Comparison of ENCODE assay signal across 15 cellular contexts in the genomic region with DNA sequence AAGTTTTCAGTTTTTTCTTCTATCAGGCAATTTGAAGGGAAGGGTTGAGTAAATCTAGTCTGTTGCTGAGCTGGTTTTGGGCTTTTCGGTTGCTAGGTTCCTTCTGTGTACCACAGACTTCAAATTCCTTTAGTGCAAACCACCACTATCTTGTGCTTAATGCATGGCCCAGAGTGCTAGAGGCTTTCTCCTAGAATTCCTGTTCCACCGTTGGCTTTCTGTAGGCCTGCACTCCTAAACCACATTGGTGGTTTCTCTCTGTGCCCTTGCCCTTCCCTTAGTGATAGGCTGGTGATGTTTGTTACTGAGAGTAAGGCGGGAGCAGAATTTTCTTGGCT. TPM values are rescaled to one million over a fixed set of nuclear protein-coding genes. Genes with fewer than 3 reads are reported as not detected.
DNase-seq lines count a peak whose midpoint lies in the region; ATAC-seq and TF ChIP-seq lines count a peak whose summit lies in the region.
"Had no signal": no experiment of that assay in that cellular context is flagged by ENCODE, and none has a peak within 500 bp of the region (broad histone marks: within the 10 kb centered on the region; RNA-seq: fewer than 3 reads in every experiment).

No MANE protein-coding gene starts in this region.

- H3K4me1 ChIP-seq in mammary epithelial cell (ENCODE audit: insufficient read depth, low read length) (peaks cover 13% of the 10 kb centered on the region), mesodermal cell (ENCODE audit: control insufficient read depth, insufficient read depth, low read length, poor library complexity, severe bottlenecking) (peaks cover 8% of the 10 kb centered on the region)
- H3K4me1 ChIP-seq: SJCRH30, upper lobe of right lung had no signal

- WGBS in mammary epithelial cell (ENCODE audit: low coverage, missing lambda C conversion rate), result 76% methylated on average over 3 of the region's 3 CpGs
- WGBS in mesodermal cell (ENCODE audit: insufficient coverage in 2 of 2), 2 experiments, result 100% methylated on average over 1 to 2 of the region's 3 CpGs

- H3K4me2 ChIP-seq in mammary epithelial cell (ENCODE audit: insufficient read depth, low read depth, low read length), result peak overlapping the region; percentile 73

- H3K4me3 ChIP-seq in mammary epithelial cell (replicated peaks in 1 of 3; ENCODE audit: insufficient read depth in 1 of 3, low read depth in 2 of 3, low read length in 3 of 3) (no peak overlapping the region), mesodermal cell (ENCODE audit: extremely low read depth, insufficient read depth, low read length, poor library complexity, severe bottlenecking) (no peak overlapping the region)
- H3K4me3 ChIP-seq: SJCRH30, upper lobe of right lung had no signal

- no peak for TF ChIP-seq CTCF in mammary epithelial cell (conservative IDR thresholded peaks at IDR 0.05 in 1 of 2, IDR thresholded peaks at IDR 0.05 in 1 of 2; ENCODE audit: extremely low read depth in 1 of 2, insufficient read depth in 1 of 2, low read depth in 1 of 2, low read length in 2 of 2)

- no peaks in the 10 kb centered on the region for H4K20me1 ChIP-seq in mammary epithelial cell (ENCODE audit: insufficient read depth, low read length)

- BruUV-seq in mammary epithelial cell (replicated peaks; lab: Mats Ljungman, UMichigan), result no TSS peak

- peak overlapping the region; percentile 16 for H2AFZ ChIP-seq in mammary epithelial cell (ENCODE audit: low read depth, low read length)

- H3K9me3 ChIP-seq in mammary epithelial cell (replicated peaks; ENCODE audit: insufficient read depth, low read length), result no peaks in the 10 kb centered on the region
- H3K9me3 ChIP-seq in mesodermal cell (ENCODE audit: control insufficient read depth, low read length), result no peaks in the 10 kb centered on the region
- H3K9me3 ChIP-seq: SJCRH30, upper lobe of right lung had no signal

- H3K36me3 ChIP-seq in mammary epithelial cell (ENCODE audit: insufficient read depth, low read length) (no peaks in the 10 kb centered on the region), mesodermal cell (ENCODE audit: control insufficient read depth, insufficient read depth, low read length) (no peaks in the 10 kb centered on the region)
- H3K36me3 ChIP-seq: SJCRH30, upper lobe of right lung had no signal

- H3K9ac ChIP-seq in mammary epithelial cell (ENCODE audit: insufficient read depth, low read length), result no peak overlapping the region

- CTCF ChIA-PET in mammary epithelial cell (lab: Charles Lee; ENCODE audit: low non-redundant PET), result no interaction called here

- no peaks in the 10 kb centered on the region for H3K79me2 ChIP-seq in mammary epithelial cell (ENCODE audit: insufficient read depth, low read length)

- intact Hi-C loops in mammary epithelial cell (cut with micrococcal nuclease), result no loop called here

- DNase-seq in Caki2 (ENCODE audit: low read depth) (peak; percentile 79), M059J (ENCODE audit: low read depth) (peak; percentile 89), mammary epithelial cell (peak; percentile 49), DMS 273 treated with DMSO at 0.1 percent for 48 hours (lab: John Stamatoyannopoulos, UW) (no peak), T-helper 9 cell (no peak), NCI-H146 treated with DMSO at 0.1 percent for 48 hours (lab: John Stamatoyannopoulos, UW; ENCODE audit: unreplicated experiment) (no peak)
- DNase-seq: activated naive CD8-positive, alpha-beta T cell treated with anti-CD3 and anti-CD28 coated beads, Interleukin-2, amount 10 ng/mL, durations not matched to agents 7 days and 5 days; DND-41; KG1; NCI-H2029 treated with DMSO at 0.1 percent for 48 hours; SJCRH30; stimulated activated CD8-positive, alpha-beta memory T cell treated with anti-CD3 and anti-CD28 coated beads, Interleukin-4, amount 100 ng/mL, for 48 hours; upper lobe of right lung had no signal

- dilution Hi-C loops in mammary epithelial cell (cut with HindIII; ENCODE audit: low sequenced_read_pairs), result no loop called here

- ATAC-seq in HG02973 (IDR thresholded peaks at IDR 0.05; ENCODE audit: unreplicated experiment), result no peak
- ATAC-seq: upper lobe of right lung had no signal

- in situ Hi-C loops in Caki2 (cut with HindIII; ENCODE audit: low pct_unique_long_range_greater_than_20kb, low sequenced_read_pairs), result no loop called here
- in situ Hi-C loops in mammary epithelial cell (cut with MboI; ENCODE audit: low sequenced_read_pairs in 2 of 2), result no loop called here

- H3K27ac ChIP-seq in mammary epithelial cell (ENCODE audit: insufficient read depth, low read depth, low read length) (no peak overlapping the region), mesodermal cell (ENCODE audit: low read depth, low read length, severe bottlenecking) (peak overlapping the region; percentile 77)
- H3K27ac ChIP-seq: SJCRH30, upper lobe of right lung had no signal

- no peaks in the 10 kb centered on the region for H3K27me3 ChIP-seq in mammary epithelial cell (ENCODE audit: insufficient read depth, low read length)
- H3K27me3 ChIP-seq: SJCRH30, upper lobe of right lung had no signal

RNA-seq across cellular contexts. Expression of gene CTSC, which starts 47.1 kb away (rescaled TPM):
- 485 and 493 TPM in 2 replicates for total RNA-seq in Caki2 (2014; rRNA removed; shearing (Covaris generic); ENCODE audit: low replicate concordance)
- 338 and 359 TPM in 2 replicates for total RNA-seq in M059J (2014; rRNA removed; shearing (Covaris generic))
- total RNA-seq in mammary epithelial cell, result 100 to 1,000 TPM; 192 to 609 TPM
- polyA plus RNA-seq in mammary epithelial cell, result 776 TPM
- 436 TPM for polyA minus RNA-seq in mammary epithelial cell
- polyA plus RNA-seq in mesodermal cell (2013, experiment 1 of 2), result 201 TPM
- 194 TPM for polyA plus RNA-seq in mesodermal cell (2013, experiment 2 of 2)

Comparison
In these comparisons a context has a peak if more than half of its experiments do, and no peak if none do; other contexts are left out.
1. DNase-seq: peak in Caki2 (single experiment), M059J (single experiment) and mammary epithelial cell (single experiment); none in DMS 273 treated with DMSO at 0.1 percent for 48 hours (single experiment), T-helper 9 cell (single experiment) and NCI-H146 treated with DMSO at 0.1 percent for 48 hours (single experiment).